35 cellular contexts compared by ENCODE assay signal in the genomic region with DNA sequence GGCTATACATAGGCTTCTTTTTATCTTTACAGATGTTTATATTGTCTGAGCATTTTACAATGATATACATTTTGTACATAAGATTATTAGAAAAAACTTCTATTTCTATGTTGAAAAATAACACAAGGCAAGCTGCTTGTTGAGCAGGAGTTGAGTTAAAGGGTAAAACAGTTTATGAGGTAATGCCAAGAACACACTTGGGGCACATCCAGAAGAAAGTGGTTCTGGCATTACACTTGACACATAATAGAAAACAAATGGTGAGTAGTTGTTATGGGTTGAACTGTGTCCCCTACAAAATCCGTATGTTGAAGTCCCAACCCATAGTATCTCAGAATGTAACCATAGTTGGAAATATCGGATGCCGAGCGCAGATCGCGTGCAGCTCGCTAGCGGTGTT.
"Had no signal": no experiment of that assay in that cellular context is flagged by ENCODE, and none has a peak within 500 bp of the region (broad histone marks: within the 10 kb centered on the region; RNA-seq: fewer than 3 reads in every experiment).

No MANE protein-coding gene starts in this region.

- H3K4me3 Mint-ChIP-seq: activated B cell treated with CpG ODN at 0.5 μM for 24 hours; activated CD4-positive, alpha-beta memory T cell treated with anti-CD3 and anti-CD28 coated beads for 36 hours; activated CD4-positive, alpha-beta T cell treated with anti-CD3 and anti-CD28 coated beads, Interleukin-2, amount 10 ng/mL, durations not matched to agents 24 days and 14 days; activated CD8-positive, alpha-beta T cell treated with anti-CD3 and anti-CD28 coated beads for 36 hours; activated naive CD4-positive, alpha-beta T cell treated with anti-CD3 and anti-CD28 coated beads, Interleukin-2, amount 10 ng/mL, durations not matched to agents 7 days and 5 days; activated naive CD4-positive, alpha-beta T cell treated with anti-CD3 and anti-CD28 coated beads, Interleukin-2, amount 50 U/mL, for 24 hours; activated naive CD8-positive, alpha-beta T cell; activated naive CD8-positive, alpha-beta T cell treated with anti-CD3 and anti-CD28 coated beads, Interleukin-2, amount 10 ng/mL, durations not matched to agents 7 days and 5 days; activated naive CD8-positive, alpha-beta T cell treated with anti-CD3 and anti-CD28 coated beads, Interleukin-2, amount 50 U/mL, for 24 hours; activated T-cell treated with anti-CD3 and anti-CD28 coated beads, Interleukin-2, amount 50 U/mL, for 24 hours; brain; central memory CD8-positive, alpha-beta T cell; T-helper 1 cell treated with Interleukin-12 subunit alpha and Interleukin-12 subunit beta and Interleukin-4 antibody, amounts not matched to agents 30 μg/mL and 1 μg/mL, for 36 hours; T-helper 2 cell treated with Interferon-gamma antibody and Interleukin-4, amounts not matched to agents 5 μg/mL and 100 μg/mL, for 36 hours had no signal

- H3K27me3 ChIP-seq: ascending aorta, cardiac muscle cell had no signal

- H3K36me3 Mint-ChIP-seq: activated CD4-positive, alpha-beta memory T cell treated with anti-CD3 and anti-CD28 coated beads for 36 hours; activated naive CD4-positive, alpha-beta T cell treated with anti-CD3 and anti-CD28 coated beads, Interleukin-2, amount 10 ng/mL, durations not matched to agents 7 days and 5 days; activated naive CD4-positive, alpha-beta T cell treated with anti-CD3 and anti-CD28 coated beads, Interleukin-2, amount 50 U/mL, for 24 hours; activated naive CD8-positive, alpha-beta T cell; activated naive CD8-positive, alpha-beta T cell treated with anti-CD3 and anti-CD28 coated beads, Interleukin-2, amount 10 ng/mL, durations not matched to agents 7 days and 5 days; brain had no signal

- H3K27ac Mint-ChIP-seq: activated B cell treated with CpG ODN at 0.5 μM for 24 hours; activated CD4-positive, alpha-beta memory T cell treated with anti-CD3 and anti-CD28 coated beads for 36 hours; activated CD4-positive, alpha-beta T cell treated with anti-CD3 and anti-CD28 coated beads, Interleukin-2, amount 10 ng/mL, durations not matched to agents 24 days and 14 days; activated CD8-positive, alpha-beta T cell treated with anti-CD3 and anti-CD28 coated beads for 36 hours; activated naive CD4-positive, alpha-beta T cell treated with anti-CD3 and anti-CD28 coated beads, Interleukin-2, amount 10 ng/mL, durations not matched to agents 7 days and 5 days; activated naive CD4-positive, alpha-beta T cell treated with anti-CD3 and anti-CD28 coated beads, Interleukin-2, amount 50 U/mL, for 24 hours; activated naive CD8-positive, alpha-beta T cell; activated naive CD8-positive, alpha-beta T cell treated with anti-CD3 and anti-CD28 coated beads, Interleukin-2, amount 10 ng/mL, durations not matched to agents 7 days and 5 days; activated naive CD8-positive, alpha-beta T cell treated with anti-CD3 and anti-CD28 coated beads, Interleukin-2, amount 50 U/mL, for 24 hours; activated T-cell treated with anti-CD3 and anti-CD28 coated beads, Interleukin-2, amount 50 U/mL, for 24 hours; activated T-helper 2 cell treated with anti-CD3 and anti-CD28 coated beads, Interferon-gamma antibody, Interleukin-2, Interleukin-4, amounts not matched to agents 10 μg/mL and 5 μg/mL and 100 μg/mL, durations not matched to agents 14 hours and 24 hours and 36 hours; brain; T-helper 1 cell treated with Interleukin-12 subunit alpha and Interleukin-12 subunit beta and Interleukin-4 antibody, amounts not matched to agents 30 μg/mL and 1 μg/mL, for 36 hours; T-helper 2 cell treated with Interferon-gamma antibody and Interleukin-4, amounts not matched to agents 5 μg/mL and 100 μg/mL, for 36 hours had no signal

- H3K4me1 Mint-ChIP-seq: activated B cell treated with CpG ODN at 0.5 μM for 24 hours; activated CD4-positive, alpha-beta T cell treated with anti-CD3 and anti-CD28 coated beads, Interleukin-2, amount 10 ng/mL, durations not matched to agents 24 days and 14 days; activated naive CD4-positive, alpha-beta T cell treated with anti-CD3 and anti-CD28 coated beads, Interleukin-2, amount 10 ng/mL, durations not matched to agents 7 days and 5 days; activated naive CD4-positive, alpha-beta T cell treated with anti-CD3 and anti-CD28 coated beads, Interleukin-2, amount 50 U/mL, for 24 hours; activated naive CD8-positive, alpha-beta T cell treated with anti-CD3 and anti-CD28 coated beads, Interleukin-2, amount 10 ng/mL, durations not matched to agents 7 days and 5 days; activated naive CD8-positive, alpha-beta T cell treated with anti-CD3 and anti-CD28 coated beads, Interleukin-2, amount 50 U/mL, for 24 hours; central memory CD8-positive, alpha-beta T cell had no signal

- H3K9me3 ChIP-seq: ascending aorta had no signal

- H3K36me3 ChIP-seq: ascending aorta, cardiac muscle cell had no signal

- DNase-seq: activated B cell treated with CpG ODN at 0.5 μM for 24 hours; activated CD4-positive, alpha-beta memory T cell treated with anti-CD3 and anti-CD28 coated beads for 36 hours; activated CD4-positive, alpha-beta T cell treated with anti-CD3 and anti-CD28 coated beads for 4 hours; activated CD4-positive, alpha-beta T cell treated with anti-CD3 and anti-CD28 coated beads, Interleukin-2, amount 10 ng/mL, durations not matched to agents 24 days and 14 days; activated CD4-positive, alpha-beta T cell treated with anti-CD3 and anti-CD28 coated beads, Interleukin-2, amount 50 U/mL, for 1 hour; activated CD4-positive, alpha-beta T cell treated with anti-CD3 and anti-CD28 coated beads, Interleukin-2, amount 50 U/mL, for 4 hours; activated CD4-positive, CD25-positive, alpha-beta regulatory T cell treated with anti-CD3 and anti-CD28 coated beads, Interleukin-2, amount 50 U/mL, for 72 hours; activated CD8-positive, alpha-beta memory T cell treated with anti-CD3 and anti-CD28 coated beads, Interleukin-2, amount 50 U/mL, for 4 hours; activated CD8-positive, alpha-beta T cell treated with anti-CD3 and anti-CD28 coated beads for 36 hours; activated effector memory CD4-positive, alpha-beta T cell treated with Interleukin-2 at 50 U/mL for 16 hours; activated gamma-delta T cell; activated naive CD4-positive, alpha-beta T cell treated with anti-CD3 and anti-CD28 coated beads, Interleukin-2, amount 10 ng/mL, durations not matched to agents 7 days and 5 days; activated naive CD4-positive, alpha-beta T cell treated with Interleukin-2 at 50 U/mL for 16 hours; activated naive CD8-positive, alpha-beta T cell treated with anti-CD3 and anti-CD28 coated beads, Interleukin-2, amount 10 ng/mL, durations not matched to agents 7 days and 5 days; activated naive CD8-positive, alpha-beta T cell treated with anti-CD3 and anti-CD28 coated beads, Interleukin-2, amount 50 U/mL, for 24 hours; activated T-cell treated with anti-CD3 and anti-CD28 coated beads for 4 hours; activated T-cell treated with anti-CD3 and anti-CD28 coated beads, Interleukin-2, amount 50 U/mL, for 24 hours; activated T-cell treated with anti-CD3 and anti-CD28 coated beads, Interleukin-2, amount 50 U/mL, for 48 hours; amygdala; anterior cingulate cortex; caudate nucleus; cerebellar nuclear complex; T-helper 1 cell; T-helper 2 cell; T-helper 9 cell had no signal

- H3K27ac ChIP-seq: ascending aorta, cardiac muscle cell, VCaP had no signal

- ATAC-seq: activated CD8-positive, alpha-beta T cell treated with anti-CD3 and anti-CD28 coated beads for 36 hours; activated naive CD8-positive, alpha-beta T cell treated with anti-CD3 and anti-CD28 coated beads, Interleukin-2, amount 50 U/mL, for 24 hours had no signal

- H3K4me3 ChIP-seq: ascending aorta, cardiac muscle cell had no signal

- H3K4me1 ChIP-seq: ascending aorta had no signal

- H3K9me3 Mint-ChIP-seq: activated B cell treated with CpG ODN at 0.5 μM for 24 hours; activated naive CD8-positive, alpha-beta T cell treated with anti-CD3 and anti-CD28 coated beads, Interleukin-2, amount 10 ng/mL, durations not matched to agents 7 days and 5 days; T-helper 2 cell treated with Interferon-gamma antibody and Interleukin-4, amounts not matched to agents 5 μg/mL and 100 μg/mL, for 36 hours had no signal

- H3K27me3 Mint-ChIP-seq: activated B cell treated with CpG ODN at 0.5 μM for 24 hours; activated CD4-positive, alpha-beta memory T cell treated with anti-CD3 and anti-CD28 coated beads for 36 hours; activated CD4-positive, alpha-beta T cell treated with anti-CD3 and anti-CD28 coated beads, Interleukin-2, amount 10 ng/mL, durations not matched to agents 24 days and 14 days; activated CD8-positive, alpha-beta T cell treated with anti-CD3 and anti-CD28 coated beads for 36 hours; activated naive CD4-positive, alpha-beta T cell treated with anti-CD3 and anti-CD28 coated beads, Interleukin-2, amount 10 ng/mL, durations not matched to agents 7 days and 5 days; activated naive CD4-positive, alpha-beta T cell treated with anti-CD3 and anti-CD28 coated beads, Interleukin-2, amount 50 U/mL, for 24 hours; activated naive CD8-positive, alpha-beta T cell treated with anti-CD3 and anti-CD28 coated beads, Interleukin-2, amount 10 ng/mL, durations not matched to agents 7 days and 5 days; activated naive CD8-positive, alpha-beta T cell treated with anti-CD3 and anti-CD28 coated beads, Interleukin-2, amount 50 U/mL, for 24 hours; activated T-cell treated with anti-CD3 and anti-CD28 coated beads, Interleukin-2, amount 50 U/mL, for 24 hours; central memory CD8-positive, alpha-beta T cell had no signal
